ENCODE assay signal across 2 cellular contexts in the genomic region with DNA sequence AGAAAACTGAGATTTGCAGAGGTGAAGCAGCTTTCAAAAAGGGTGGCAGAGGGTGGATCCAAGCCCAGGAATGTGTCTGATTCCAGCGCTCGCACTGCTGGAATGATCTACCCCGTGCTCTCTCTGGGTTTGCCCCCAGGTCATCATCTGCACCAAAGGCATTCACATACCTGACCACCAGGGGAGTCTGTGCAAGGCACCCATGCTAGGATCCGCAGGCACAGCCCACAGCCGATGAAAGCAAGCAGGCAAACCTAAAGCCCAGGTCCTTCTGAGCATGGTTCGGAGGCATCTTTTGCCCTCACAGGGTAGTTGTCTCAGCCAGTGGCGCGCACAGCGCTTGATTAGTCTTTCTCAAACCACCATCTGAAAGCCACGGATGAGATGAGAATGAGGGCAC.
TF ChIP-seq lines count a peak whose summit lies in the region.

No MANE protein-coding gene starts in this region.

TF ChIP-seq in HCT116, 20 proteins besides CTCF, POLR2A, EP300 and RAD21 (continued from another document):
- TF ChIP-seq CEBPB (IDR thresholded peaks at IDR 0.05; ENCODE audit: low read depth), result no peak
- no peak for TF ChIP-seq YY1 (IDR thresholded peaks at IDR 0.05; ENCODE audit: extremely low read depth, insufficient replicate concordance, low read depth, low read length)
- TF ChIP-seq ZBTB33 (IDR thresholded peaks at IDR 0.05; ENCODE audit: extremely low read depth, insufficient replicate concordance, low read length), result no peak
- TF ChIP-seq SIN3A (IDR thresholded peaks at IDR 0.05; ENCODE audit: low read depth), result no peak
- no peak for TF ChIP-seq FOSL1 (IDR thresholded peaks at IDR 0.05; ENCODE audit: low read depth)
- TF ChIP-seq ATF3 (IDR thresholded peaks at IDR 0.05), result no peak
- no peak for TF ChIP-seq TCF7L2 (IDR thresholded peaks at IDR 0.05; ENCODE audit: borderline replicate concordance, extremely low read depth, insufficient read depth, insufficient read length)
- TF ChIP-seq CBX3 (IDR thresholded peaks at IDR 0.05; ENCODE audit: low read depth), result no peak
- TF ChIP-seq JUND (IDR thresholded peaks at IDR 0.05), result no peak
- no peak for TF ChIP-seq SP1 (IDR thresholded peaks at IDR 0.05; ENCODE audit: low read depth)
- TF ChIP-seq POLR2AphosphoS5 (IDR thresholded peaks at IDR 0.05; ENCODE audit: low read depth, low read length), result no peak
- TF ChIP-seq ELF1 (IDR thresholded peaks at IDR 0.05; ENCODE audit: borderline replicate concordance, low read depth), result no peak
- TF ChIP-seq EZH2 (IDR thresholded peaks at IDR 0.05), result no peak
- TF ChIP-seq, protein P1, sequence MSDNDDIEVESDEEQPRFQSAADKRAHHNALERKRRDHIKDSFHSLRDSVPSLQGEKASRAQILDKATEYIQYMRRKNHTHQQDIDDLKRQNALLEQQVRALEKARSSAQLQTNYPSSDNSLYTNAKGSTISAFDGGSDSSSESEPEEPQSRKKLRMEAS (IDR thresholded peaks at IDR 0.05), result no peak

TF ChIP-seq in WTC11, 78 proteins besides CTCF, POLR2A, EP300 and RAD21:
- TF ChIP-seq IRF2 (CRISPR knock-in tag; IDR thresholded peaks at IDR 0.05; ENCODE audit: borderline replicate concordance, low read depth) (no peak), ESRRA (CRISPR knock-in tag; IDR thresholded peaks at IDR 0.05; ENCODE audit: borderline replicate concordance) (no peak), ATF2 (CRISPR knock-in tag; IDR thresholded peaks at IDR 0.05; ENCODE audit: borderline replicate concordance, low read depth) (no peak), ATF1 (CRISPR knock-in tag; IDR thresholded peaks at IDR 0.05) (no peak), HMGA2 (CRISPR knock-in tag; IDR thresholded peaks at IDR 0.05) (no peak), ATF3 (CRISPR knock-in tag; conservative IDR thresholded peaks at IDR 0.05) (no peak), ZNF671 (CRISPR knock-in tag; IDR thresholded peaks at IDR 0.05) (no peak), PRDM15 (CRISPR knock-in tag; IDR thresholded peaks at IDR 0.05) (no peak), SP1 (CRISPR knock-in tag; conservative IDR thresholded peaks at IDR 0.05) (no peak), NFYB (CRISPR knock-in tag; conservative IDR thresholded peaks at IDR 0.05; ENCODE audit: low read depth) (no peak), NR1H2 (CRISPR knock-in tag; IDR thresholded peaks at IDR 0.05) (no peak), ZNF263 (CRISPR knock-in tag; IDR thresholded peaks at IDR 0.05; ENCODE audit: low read depth) (no peak)
- TF ChIP-seq, protein P2, sequence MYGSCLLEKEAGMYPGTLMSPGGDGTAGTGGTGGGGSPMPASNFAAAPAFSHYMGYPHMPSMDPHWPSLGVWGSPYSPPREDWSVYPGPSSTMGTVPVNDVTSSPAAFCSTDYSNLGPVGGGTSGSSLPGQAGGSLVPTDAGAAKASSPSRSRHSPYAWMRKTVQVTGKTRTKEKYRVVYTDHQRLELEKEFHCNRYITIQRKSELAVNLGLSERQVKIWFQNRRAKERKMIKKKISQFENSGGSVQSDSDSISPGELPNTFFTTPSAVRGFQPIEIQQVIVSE (CRISPR knock-in tag; IDR thresholded peaks at IDR 0.05; ENCODE audit: borderline replicate concordance), result no peak
